8 cellular contexts compared by ENCODE assay signal in the genomic region with DNA sequence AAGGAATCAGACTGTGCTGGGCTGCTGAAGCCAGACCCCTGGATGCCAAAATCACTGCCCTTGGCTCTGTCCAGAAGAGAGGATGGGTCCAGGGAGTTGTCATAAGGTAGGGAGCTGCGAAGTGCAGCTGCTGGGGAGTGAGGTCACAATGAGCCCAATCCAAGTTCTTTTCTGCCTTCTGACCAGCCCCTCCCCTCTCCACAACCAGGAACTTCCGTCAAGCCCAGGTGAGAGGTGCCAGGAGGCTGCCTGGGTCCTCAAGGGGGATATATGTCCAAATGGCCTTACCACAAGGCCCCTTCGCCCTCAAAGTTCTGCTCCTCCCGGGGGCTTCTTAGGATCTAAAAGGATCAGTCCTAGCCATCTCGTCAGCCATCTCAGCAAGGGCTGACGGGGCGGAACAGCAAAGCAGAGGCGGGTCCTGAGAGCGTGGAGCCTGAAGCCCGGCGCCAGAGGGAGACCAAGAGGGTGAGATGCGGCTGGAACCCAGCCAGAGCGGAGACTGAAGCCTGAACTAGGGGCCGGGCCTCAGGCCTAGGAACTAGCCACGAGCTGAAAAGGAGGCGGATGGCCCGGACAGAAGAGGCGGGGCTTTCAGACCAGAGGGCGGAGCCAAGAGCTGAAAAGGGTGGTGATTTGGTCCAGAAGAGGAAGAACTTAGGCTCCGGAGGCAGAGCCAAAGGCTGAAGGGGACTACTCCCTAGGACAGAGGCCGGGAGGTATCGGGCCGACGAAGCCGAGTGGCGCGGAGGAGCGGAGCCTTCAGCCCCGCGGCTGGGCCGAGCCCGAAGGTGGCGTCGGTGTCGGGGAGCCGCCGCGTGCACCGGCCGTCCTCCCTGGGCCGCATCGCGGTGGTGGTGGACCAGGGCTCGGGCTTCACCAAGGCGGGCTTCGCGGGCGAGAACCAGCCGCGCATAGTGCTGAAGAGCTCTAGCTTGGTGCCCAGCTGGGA. TPM values are rescaled to one million over a fixed set of nuclear protein-coding genes. Genes with fewer than 3 reads are reported as not detected.
DNase-seq lines count a peak whose midpoint lies in the region; TF ChIP-seq lines count a peak whose summit lies in the region.

TSS of gene ACTL10 (plus strand) at position 651 of the 952 bp plus-strand sequence. CDS start 555 bp downstream, outside the sequence.

- TF ChIP-seq CTCF in GM10266 (IDR thresholded peaks at IDR 0.05; ENCODE audit: control insufficient read depth, insufficient read depth, low read depth, missing control alignments), result peak; percentile 16
- no peak for TF ChIP-seq CTCF in NB4 (IDR thresholded peaks at IDR 0.05; ENCODE audit: low read depth, low read length)
- peak in 1 of 3 experiments; percentile 27 for TF ChIP-seq CTCF in vagina (IDR thresholded peaks at IDR 0.05)

- intact Hi-C loops in vagina (cut with DNase I), result loop anchor here (5.0 kb wide), 1 partner anchor 209 kb away; no protein-coding TSS in a partner anchor

- CTCF ChIA-PET in HEK293T (lab: Yijun Ruan, JAX), result no interaction called here

- H3K27ac ChIP-seq in rectal smooth muscle tissue (ENCODE audit: low read depth, low read length) (peak within 1 kb of the TSS; percentile 81), vagina (peak within 1 kb of the TSS; percentile 91)

- POLR2A ChIA-PET in HEK293T (lab: Yijun Ruan, JAX), result interaction anchor here (1.4 kb wide), 1 partner anchor 177 kb away, joined by 3 read pairs; the partner anchor contains the start of gene CBFA2T2

- H3K27me3 ChIP-seq in rectal smooth muscle tissue (ENCODE audit: control insufficient read depth, insufficient read depth, low read length) (no peaks in the 10 kb centered on the region), vagina (no peaks in the 10 kb centered on the region)

- peaks cover 22% of the 10 kb centered on the region for H3K4me1 ChIP-seq in rectal smooth muscle tissue (ENCODE audit: control insufficient read depth, insufficient read depth, low read length)
- peaks cover 45% of the 10 kb centered on the region for H3K4me1 ChIP-seq in vagina

- H3K36me3 ChIP-seq in rectal smooth muscle tissue (ENCODE audit: control insufficient read depth, insufficient read depth, low read length) (peaks cover 6% of the 10 kb centered on the region), vagina (no peaks in the 10 kb centered on the region)

- no peaks in the 10 kb centered on the region for H3K9me3 ChIP-seq in vagina

- DNase-seq in GM10266 (ENCODE audit: extremely low spot score) (peak; percentile 98), HEK293T (ENCODE audit: extremely low spot score) (peak; percentile 68), NB4 (ENCODE audit: low read depth) (peak; percentile 95), T1000 (lab: John Stamatoyannopoulos, UW) (peak; percentile 94), astrocyte of the hippocampus (ENCODE audit: low read depth, low spot score) (peak; percentile 99), hepatic stellate cell (ENCODE audit: low spot score) (peak; percentile 99), vagina (ENCODE audit: extremely low spot score in 2 of 2) (peak in 1 of 2 donors; percentile 98)

- peak within 1 kb of the TSS; percentile 29 for H3K9ac ChIP-seq in rectal smooth muscle tissue (ENCODE audit: low read length)

- peak; percentile 58 for TF ChIP-seq POLR2A in NB4 (IDR thresholded peaks at IDR 0.05; ENCODE audit: extremely low read depth, insufficient read length)
- peak in 1 of 2 donors; percentile 78 for TF ChIP-seq POLR2A in vagina (IDR thresholded peaks at IDR 0.05)

- H3K4me3 ChIP-seq in NB4 (ENCODE audit: low read depth, low read length), result peak within 1 kb of the TSS; percentile 40
- peak within 1 kb of the TSS; percentile 79 for H3K4me3 ChIP-seq in rectal smooth muscle tissue (ENCODE audit: low read length)
- peak within 1 kb of the TSS; percentile 66 to 68 for H3K4me3 ChIP-seq in vagina

TF ChIP-seq in HEK293T, 16 proteins besides CTCF, POLR2A, EP300 and RAD21:
- no peak for TF ChIP-seq LEF1 (IDR thresholded peaks at IDR 0.05; ENCODE audit: borderline replicate concordance)
- no peak for TF ChIP-seq ELF4 (IDR thresholded peaks at IDR 0.05)
- TF ChIP-seq TARDBP (IDR thresholded peaks at IDR 0.05), result no peak
- TF ChIP-seq FOXK2 (IDR thresholded peaks at IDR 0.05), result no peak
- no peak for TF ChIP-seq HDGF (IDR thresholded peaks at IDR 0.05; ENCODE audit: borderline replicate concordance)
- TF ChIP-seq, protein P1, sequence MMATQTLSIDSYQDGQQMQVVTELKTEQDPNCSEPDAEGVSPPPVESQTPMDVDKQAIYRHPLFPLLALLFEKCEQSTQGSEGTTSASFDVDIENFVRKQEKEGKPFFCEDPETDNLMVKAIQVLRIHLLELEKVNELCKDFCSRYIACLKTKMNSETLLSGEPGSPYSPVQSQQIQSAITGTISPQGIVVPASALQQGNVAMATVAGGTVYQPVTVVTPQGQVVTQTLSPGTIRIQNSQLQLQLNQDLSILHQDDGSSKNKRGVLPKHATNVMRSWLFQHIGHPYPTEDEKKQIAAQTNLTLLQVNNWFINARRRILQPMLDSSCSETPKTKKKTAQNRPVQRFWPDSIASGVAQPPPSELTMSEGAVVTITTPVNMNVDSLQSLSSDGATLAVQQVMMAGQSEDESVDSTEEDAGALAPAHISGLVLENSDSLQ (IDR thresholded peaks at IDR 0.05), result no peak

RNA-seq across cellular contexts. Expression of gene ACTL10, which starts in this region (rescaled TPM):
- total RNA-seq in vagina, result 1.5 TPM
